In genomic region chr2:8459474-8459873, GRCh38 we compare ENCODE assay signal across 25 cellular contexts.
"Had no signal": no experiment of that assay in that cellular context is flagged by ENCODE, and none has a peak within 500 bp of the region (broad histone marks: within the 10 kb centered on the region; RNA-seq: fewer than 3 reads in every experiment).

No MANE protein-coding gene starts in this region.

- FAIRE-seq: colon, urothelium cell line had no signal

- H3K27ac Mint-ChIP-seq: dendritic cell treated with granulocyte-macrophage colony-stimulating factor and Interleukin-4, amounts not matched to agents 40 ng/mL and 50 ng/mL, for 4 days; naive thymus-derived CD8-positive, alpha-beta T cell; neural progenitor cell had no signal

- H3K79me2 ChIP-seq: parathyroid adenoma had no signal

- DNase-seq: cerebellar nuclear complex; effector memory CD8-positive, alpha-beta T cell; gastrocnemius medialis; heart right ventricle; hypothalamus; left ventricle myocardium superior; mucosa of descending colon; naive thymus-derived CD8-positive, alpha-beta T cell; occipital lobe; stimulated activated CD4-positive, alpha-beta T cell treated with anti-CD3 and anti-CD28 coated beads, Interleukin-2, amount 100 ng/mL, for 24 hours; stimulated activated CD4-positive, alpha-beta T cell treated with anti-CD3 and anti-CD28 coated beads, Interleukin-4, amount 100 ng/mL, for 4 hours; stimulated activated naive CD4-positive, alpha-beta T cell; thyroid gland had no signal

- H3K27me3 Mint-ChIP-seq: effector memory CD8-positive, alpha-beta T cell; type B pancreatic cell had no signal

- H3K4me3 Mint-ChIP-seq: dendritic cell treated with granulocyte-macrophage colony-stimulating factor and Interleukin-4, amounts not matched to agents 40 ng/mL and 50 ng/mL, for 4 days; effector memory CD8-positive, alpha-beta T cell; naive thymus-derived CD8-positive, alpha-beta T cell; neural progenitor cell; type B pancreatic cell had no signal

- H3K27ac ChIP-seq: epithelial cell of prostate, esophagus muscularis mucosa, gastrocnemius medialis, heart right ventricle, neural progenitor cell, parathyroid adenoma, prostate gland, sigmoid colon, skin epidermis, suprapubic skin, thyroid gland had no signal

- H3K9me3 ChIP-seq: esophagus muscularis mucosa, gastrocnemius medialis, heart right ventricle, mucosa of descending colon, prostate gland, sigmoid colon, suprapubic skin, thyroid gland had no signal

- H3K27me3 ChIP-seq: neural progenitor cell had no signal

- H3K4me3 ChIP-seq: esophagus muscularis mucosa, gastrocnemius medialis, heart right ventricle, mucosa of descending colon, neural progenitor cell, prostate gland, sigmoid colon, skin epidermis, suprapubic skin, thyroid gland had no signal

- H3K4me2 ChIP-seq: neural progenitor cell had no signal

- H3K9me3 Mint-ChIP-seq: dendritic cell treated with granulocyte-macrophage colony-stimulating factor and Interleukin-4, amounts not matched to agents 40 ng/mL and 50 ng/mL, for 4 days; effector memory CD8-positive, alpha-beta T cell; naive thymus-derived CD8-positive, alpha-beta T cell; type B pancreatic cell had no signal

- H3K36me3 Mint-ChIP-seq: neural progenitor cell, type B pancreatic cell had no signal

- H2AFZ ChIP-seq: neural progenitor cell, parathyroid adenoma had no signal

- ATAC-seq: effector memory CD8-positive, alpha-beta T cell; gastrocnemius medialis; heart right ventricle; left ventricle myocardium superior; mucosa of descending colon; naive thymus-derived CD8-positive, alpha-beta T cell had no signal

- H3K36me3 ChIP-seq: esophagus muscularis mucosa, gastrocnemius medialis, heart right ventricle, neural progenitor cell, prostate gland, sigmoid colon, suprapubic skin, thyroid gland had no signal

- H3K4me1 ChIP-seq: gastrocnemius medialis, neural progenitor cell, prostate gland had no signal

- H3K9ac ChIP-seq: neural progenitor cell, parathyroid adenoma had no signal
